ENCODE assay signal across 8 cellular contexts in the genomic region with DNA sequence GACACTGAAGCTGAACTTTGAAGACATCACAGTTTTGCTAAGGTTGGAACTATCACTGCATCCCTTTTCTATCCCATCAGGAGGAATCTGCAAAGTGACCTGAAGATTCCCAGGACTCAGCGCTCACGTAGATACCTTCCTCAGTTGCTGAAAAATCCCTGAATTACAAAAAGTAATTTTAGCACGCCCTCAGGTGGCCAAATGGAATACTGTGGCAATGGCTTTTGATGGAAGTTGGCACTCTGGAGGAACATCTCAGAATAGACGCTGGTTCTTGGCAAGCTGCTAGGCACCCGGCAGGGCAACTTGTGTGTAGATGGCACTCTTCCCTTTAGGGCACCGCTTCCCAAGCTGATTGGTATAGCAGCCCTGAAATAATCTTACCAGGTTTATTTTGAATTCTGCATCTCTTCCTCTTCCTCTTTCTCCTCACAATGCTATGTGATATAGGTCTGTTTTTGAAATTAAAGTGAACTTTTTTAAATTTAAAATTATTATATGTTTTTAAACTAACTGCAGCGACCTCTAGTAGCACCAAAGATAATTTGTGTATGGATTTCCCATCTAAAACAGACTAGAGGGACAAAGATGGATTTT.
DNase-seq lines count a peak whose midpoint lies in the region; ATAC-seq, FAIRE-seq and TF ChIP-seq lines count a peak whose summit lies in the region.

No MANE protein-coding gene starts in this region.

- FAIRE-seq in islet of Langerhans (lab: Jason Lieb, UNC): peak; percentile 65

- peak; percentile 66 for ATAC-seq in GM18511 (IDR thresholded peaks at IDR 0.05; ENCODE audit: unreplicated experiment)
- ATAC-seq in GM21717 (IDR thresholded peaks at IDR 0.05; ENCODE audit: unreplicated experiment): no peak
- ATAC-seq in GM18858 (IDR thresholded peaks at IDR 0.05; ENCODE audit: unreplicated experiment): no peak

- TF ChIP-seq CTCF in C4-2B (conservative IDR thresholded peaks at IDR 0.05): peak; percentile 72

- peak; percentile 59 for DNase-seq in NCI-H526 treated with DMSO at 0.1 percent for 48 hours (lab: John Stamatoyannopoulos, UW)
- peak; percentile 49 for DNase-seq in astrocyte of the hippocampus (ENCODE audit: low read depth, low spot score)
- DNase-seq in stimulated activated CD4-positive, alpha-beta T cell treated with anti-CD3 and anti-CD28 coated beads, Interleukin-4, amount 100 ng/mL, for 24 hours: peak; percentile 17

- no peak overlapping the region for H3K27ac ChIP-seq in C4-2B
